1 cellular context compared by ENCODE assay signal in the genomic region with DNA sequence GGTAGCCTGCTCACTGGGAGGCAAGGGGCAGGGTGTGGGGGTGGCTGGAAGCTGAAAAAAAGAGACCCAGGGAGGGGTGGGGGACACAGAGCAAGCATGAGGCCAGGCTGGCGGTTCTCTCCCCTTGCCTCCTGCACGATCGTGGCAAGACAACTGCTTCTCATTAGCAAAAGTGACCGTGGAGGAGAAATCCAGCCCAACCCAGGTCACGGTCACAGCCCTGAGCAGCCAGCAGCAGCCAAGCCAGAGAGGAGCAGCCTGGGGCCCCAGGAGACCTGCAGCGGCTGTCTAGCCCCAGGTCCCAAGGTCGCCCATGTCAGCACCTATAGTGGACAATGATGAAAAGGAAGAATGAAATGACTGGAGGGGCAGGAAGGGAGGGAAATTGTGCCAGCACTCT.
TF ChIP-seq lines count a peak whose summit lies in the region.

No MANE protein-coding gene starts in this region.

TF ChIP-seq in SK-N-SH treated with all-trans-retinoic acid at 6 μM for 48 hours, 23 proteins besides CTCF, POLR2A, EP300 and RAD21 (continued from another document):
- TF ChIP-seq ZC3H10 (CRISPR knock-in tag; IDR thresholded peaks at IDR 0.05): no peak
